19 cellular contexts compared by ENCODE assay signal in genomic region chr15:95653361-95653805, GRCh38.
A peak's percentile ranks its signal among the peaks of the same experiment; 100 is the strongest.
DNase-seq lines count a peak whose midpoint lies in the region; ATAC-seq and TF ChIP-seq lines count a peak whose summit lies in the region.
"Had no signal": no experiment of that assay in that cellular context is flagged by ENCODE, and none has a peak within 500 bp of the region (broad histone marks: within the 10 kb centered on the region; RNA-seq: fewer than 3 reads in every experiment).

No MANE protein-coding gene starts in this region.

- H3K4me3 ChIP-seq in Peyer's patch (no peak overlapping the region), neural progenitor cell (no peak overlapping the region), tibial artery (no peak overlapping the region)
- H3K4me3 ChIP-seq: BLaER1 treated with 17β-estradiol and CSF1 and Interleukin-3, amounts not matched to agents 10 nM and 100 nM; SJCRH30 had no signal

- no peak for TF ChIP-seq CTCF in Peyer's patch (IDR thresholded peaks at IDR 0.05)
- no peak for TF ChIP-seq CTCF in foreskin keratinocyte (conservative IDR thresholded peaks at IDR 0.05)
- no peak for TF ChIP-seq CTCF in neural progenitor cell (IDR thresholded peaks at IDR 0.05)
- TF ChIP-seq CTCF in tibial artery (IDR thresholded peaks at IDR 0.05) = no peak

- CTCF ChIA-PET in activated CD4-positive, alpha-beta T cell treated with anti-CD3 and anti-CD28 coated beads for 36 hours (lab: Charles Lee) = no interaction called here

- DNase-seq in EL = peak; percentile 80
- peak in 1 of 3 donors; percentile 46 for DNase-seq in Peyer's patch
- DNase-seq in foreskin keratinocyte = peak; percentile 57 to 73
- no peak for DNase-seq in neural progenitor cell (ENCODE audit: low spot score)
- DNase-seq in tibial artery = no peak
- no peak for DNase-seq in activated CD4-positive, alpha-beta T cell treated with anti-CD3 and anti-CD28 coated beads for 36 hours
- no peak for DNase-seq in MV-4-11 (lab: John Stamatoyannopoulos, UW)
- DNase-seq: CD8-positive, alpha-beta memory T cell; H7; NCI-H1048; NCI-H1436; NCI-H1930; NCI-H226; NCI-H524; PC-3; SJCRH30 had no signal

- H3K36me3 ChIP-seq in Peyer's patch = no peaks in the 10 kb centered on the region
- H3K36me3 ChIP-seq in neural progenitor cell = no peaks in the 10 kb centered on the region
- no peaks in the 10 kb centered on the region for H3K36me3 ChIP-seq in tibial artery
- H3K36me3 ChIP-seq: BLaER1 treated with 17β-estradiol and CSF1 and Interleukin-3, amounts not matched to agents 10 nM and 100 nM; SJCRH30 had no signal

- peaks cover 3% of the 10 kb centered on the region for H3K27me3 Mint-ChIP-seq in neural progenitor cell (ENCODE audit: insufficient read depth, low read depth)
- peaks cover 5% of the 10 kb centered on the region for H3K27me3 Mint-ChIP-seq in activated CD4-positive, alpha-beta T cell treated with anti-CD3 and anti-CD28 coated beads for 36 hours

- H4K20me1 ChIP-seq in neural progenitor cell (ENCODE audit: low read depth) = no peaks in the 10 kb centered on the region
- H4K20me1 ChIP-seq: BLaER1 treated with 17β-estradiol and CSF1 and Interleukin-3, amounts not matched to agents 10 nM and 100 nM had no signal

- H3K27ac ChIP-seq in Peyer's patch (peak overlapping the region in 3 of 4 donors; percentile 26 to 53 (median 43)), foreskin keratinocyte (no peak overlapping the region), neural progenitor cell (no peak overlapping the region), tibial artery (peak overlapping the region in 1 of 2 donors; percentile 43)
- H3K27ac ChIP-seq: BLaER1 treated with 17β-estradiol and CSF1 and Interleukin-3, amounts not matched to agents 10 nM and 100 nM; KMS-11; SJCRH30 had no signal

- H3K9me3 Mint-ChIP-seq in neural progenitor cell = no peaks in the 10 kb centered on the region
- H3K9me3 Mint-ChIP-seq in activated CD4-positive, alpha-beta T cell treated with anti-CD3 and anti-CD28 coated beads for 36 hours (ENCODE audit: low read depth) = no peaks in the 10 kb centered on the region
- H3K9me3 Mint-ChIP-seq: CD8-positive, alpha-beta memory T cell had no signal

- no peaks in the 10 kb centered on the region for H3K79me2 ChIP-seq in neural progenitor cell (ENCODE audit: low read depth)

- H3K27me3 ChIP-seq in Peyer's patch (no peaks in the 10 kb centered on the region), foreskin keratinocyte (no peaks in the 10 kb centered on the region), neural progenitor cell (no peaks in the 10 kb centered on the region), tibial artery (no peaks in the 10 kb centered on the region)
- H3K27me3 ChIP-seq: BLaER1 treated with 17β-estradiol and CSF1 and Interleukin-3, amounts not matched to agents 10 nM and 100 nM; SJCRH30 had no signal

- no peak overlapping the region for H3K9ac ChIP-seq in neural progenitor cell
- H3K9ac ChIP-seq: BLaER1 treated with 17β-estradiol and CSF1 and Interleukin-3, amounts not matched to agents 10 nM and 100 nM; KMS-11 had no signal

- H3K27ac Mint-ChIP-seq in neural progenitor cell = no peak overlapping the region
- H3K27ac Mint-ChIP-seq in activated CD4-positive, alpha-beta T cell treated with anti-CD3 and anti-CD28 coated beads for 36 hours = no peak overlapping the region
- H3K27ac Mint-ChIP-seq: CD8-positive, alpha-beta memory T cell had no signal

- H3F3A ChIP-seq in neural progenitor cell (ENCODE audit: low read depth) = no peaks in the 10 kb centered on the region

- H3K4me1 Mint-ChIP-seq in neural progenitor cell = no peaks in the 10 kb centered on the region
- no peaks in the 10 kb centered on the region for H3K4me1 Mint-ChIP-seq in activated CD4-positive, alpha-beta T cell treated with anti-CD3 and anti-CD28 coated beads for 36 hours
- H3K4me1 Mint-ChIP-seq: CD8-positive, alpha-beta memory T cell had no signal

- POLR2A ChIA-PET in activated CD4-positive, alpha-beta T cell treated with anti-CD3 and anti-CD28 coated beads for 36 hours (lab: Charles Lee) = no interaction called here

- intact Hi-C loops in tibial artery (cut with DNase I; ENCODE audit: low total_unique reads) = no loop called here
- intact Hi-C loops in activated CD4-positive, alpha-beta T cell treated with anti-CD3 and anti-CD28 coated beads for 36 hours (cut with DNase I, micrococcal nuclease) = no loop called here

- no peaks in the 10 kb centered on the region for H3K36me3 Mint-ChIP-seq in neural progenitor cell
- H3K36me3 Mint-ChIP-seq in activated CD4-positive, alpha-beta T cell treated with anti-CD3 and anti-CD28 coated beads for 36 hours (ENCODE audit: low read depth) = no peaks in the 10 kb centered on the region

- H2AFZ ChIP-seq in neural progenitor cell (replicated peaks) = peak overlapping the region; percentile 30

- no peak overlapping the region for H3K4me3 Mint-ChIP-seq in neural progenitor cell
- H3K4me3 Mint-ChIP-seq in activated CD4-positive, alpha-beta T cell treated with anti-CD3 and anti-CD28 coated beads for 36 hours = no peak overlapping the region
- H3K4me3 Mint-ChIP-seq: CD8-positive, alpha-beta memory T cell had no signal

- no peaks in the 10 kb centered on the region for H3K9me3 ChIP-seq in Peyer's patch
- H3K9me3 ChIP-seq in neural progenitor cell (ENCODE audit: low read depth) = no peaks in the 10 kb centered on the region
- H3K9me3 ChIP-seq in tibial artery = no peaks in the 10 kb centered on the region
- H3K9me3 ChIP-seq: BLaER1 treated with 17β-estradiol and CSF1 and Interleukin-3, amounts not matched to agents 10 nM and 100 nM; SJCRH30 had no signal

- H3K4me1 ChIP-seq in Peyer's patch (no peaks in the 10 kb centered on the region), foreskin keratinocyte (peaks cover 10% of the 10 kb centered on the region), neural progenitor cell (no peaks in the 10 kb centered on the region), tibial artery (peaks cover 0 to 21% (median 0%) of the 10 kb centered on the region in 4 donors)
- H3K4me1 ChIP-seq: SJCRH30 had no signal

- no peak overlapping the region for H3K4me2 ChIP-seq in neural progenitor cell
- H3K4me2 ChIP-seq: BLaER1 treated with 17β-estradiol and CSF1 and Interleukin-3, amounts not matched to agents 10 nM and 100 nM; KMS-11 had no signal

- TF ChIP-seq POLR2A in Peyer's patch (IDR thresholded peaks at IDR 0.05) = no peak

- ATAC-seq in foreskin keratinocyte (peak; percentile 77), HG03095 (IDR thresholded peaks at IDR 0.05; ENCODE audit: unreplicated experiment) (no peak)
- ATAC-seq in activated CD4-positive, alpha-beta T cell treated with anti-CD3 and anti-CD28 coated beads for 36 hours = no peak
- ATAC-seq: PC-3 had no signal

Comparison
In these comparisons a context has a peak if more than half of its experiments do, and no peak if none do; other contexts are left out.
1. DNase-seq: peak in EL (single experiment) and foreskin keratinocyte (2 of 2); none in neural progenitor cell (single experiment), tibial artery (0 of 2), activated CD4-positive, alpha-beta T cell treated with anti-CD3 and anti-CD28 coated beads for 36 hours (single experiment) and MV-4-11 (single experiment).
2. H3K27ac ChIP-seq: peak in Peyer's patch (3 of 4); none in foreskin keratinocyte (single experiment) and neural progenitor cell (single experiment).